18 cellular contexts compared by ENCODE assay signal in the genomic region with DNA sequence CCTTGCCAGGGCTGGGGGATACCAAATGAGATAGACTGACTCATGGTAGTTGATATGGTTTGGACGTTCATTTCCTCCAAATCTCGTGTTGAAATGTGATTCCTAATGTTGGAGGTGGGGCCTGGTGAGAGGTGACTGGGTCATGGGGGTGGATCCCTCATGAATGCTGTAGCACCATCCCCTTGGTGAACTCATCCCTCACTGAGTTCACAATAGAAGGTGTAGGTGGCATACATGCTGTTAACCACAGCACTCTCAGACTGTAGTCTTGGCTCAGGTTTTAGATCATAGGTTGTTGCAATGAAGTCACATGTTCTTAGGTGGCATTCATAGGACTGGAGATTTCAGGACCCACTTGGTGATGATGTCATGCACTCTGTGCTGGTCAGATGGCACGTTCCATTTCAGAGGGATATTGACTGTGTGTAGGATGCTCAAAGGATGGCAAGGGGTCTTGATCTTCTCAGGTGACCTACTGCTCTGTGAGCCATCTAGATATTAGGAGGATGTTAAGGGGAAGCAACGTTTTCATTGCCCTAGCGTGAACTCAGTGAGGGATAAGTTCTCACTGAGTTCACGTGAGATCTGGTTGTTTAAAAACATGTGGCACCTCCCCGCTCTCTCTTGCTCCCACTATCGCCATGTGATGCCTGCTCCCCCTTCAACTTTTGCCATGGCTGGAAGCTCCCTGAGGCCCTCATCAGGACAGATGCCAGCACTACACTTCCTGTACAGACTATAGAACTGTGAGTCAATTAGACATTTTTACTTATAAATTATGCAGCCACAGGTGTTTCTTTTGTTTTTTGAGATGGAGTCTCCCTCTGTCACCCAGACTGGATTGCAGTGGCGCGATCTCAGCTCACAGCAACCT.
DNase-seq lines count a peak whose midpoint lies in the region; TF ChIP-seq lines count a peak whose summit lies in the region.
"Had no signal": no experiment of that assay in that cellular context is flagged by ENCODE, and none has a peak within 500 bp of the region (broad histone marks: within the 10 kb centered on the region; RNA-seq: fewer than 3 reads in every experiment).

No MANE protein-coding gene starts in this region.

- no peaks in the 10 kb centered on the region for H3K4me1 ChIP-seq in tibial artery
- H3K4me1 ChIP-seq: Caco-2, gastrocnemius medialis, testis had no signal

- TF ChIP-seq CTCF in tibial artery (IDR thresholded peaks at IDR 0.05): no peak

- no peak overlapping the region for H3K4me3 ChIP-seq in H7 (ENCODE audit: insufficient read depth, low read depth, low read length)
- H3K4me3 ChIP-seq in tibial artery: no peak overlapping the region
- H3K4me3 ChIP-seq: gastrocnemius medialis, mucosa of descending colon, ovary, testis had no signal

- H3K27ac ChIP-seq in tibial artery: no peak overlapping the region
- H3K27ac ChIP-seq: gastrocnemius medialis, KMS-11, ovary, testis had no signal

- H3K27me3 ChIP-seq in H7 (ENCODE audit: control insufficient read depth, insufficient read depth, low read length) (no peaks in the 10 kb centered on the region), tibial artery (no peaks in the 10 kb centered on the region)
- H3K27me3 ChIP-seq: gastrocnemius medialis, ovary, testis had no signal

- no peaks in the 10 kb centered on the region for H3K9me3 ChIP-seq in tibial artery
- H3K9me3 ChIP-seq: Caco-2, gastrocnemius medialis, mucosa of descending colon, ovary, testis had no signal

- intact Hi-C loops in tibial artery (cut with DNase I; ENCODE audit: low total_unique reads): no loop called here

- peak; percentile 33 for DNase-seq in NCI-H82 (lab: John Stamatoyannopoulos, UW)
- no peak for DNase-seq in NCI-H82 treated with DMSO at 0.1 percent for 48 hours (lab: John Stamatoyannopoulos, UW; ENCODE audit: unreplicated experiment)
- peak; percentile 22 for DNase-seq in H7
- peak; percentile 21 for DNase-seq in SK-MEL-5 (ENCODE audit: low read depth, low spot score)
- DNase-seq in iPS-NIHi11 (ENCODE audit: low spot score): peak; percentile 29
- no peak for DNase-seq in tibial artery
- no peak for DNase-seq in iPS-NIHi7 (ENCODE audit: extremely low spot score)
- no peak for DNase-seq in SIG-M5 (lab: John Stamatoyannopoulos, UW)
- DNase-seq: activated CD4-positive, CD25-positive, alpha-beta regulatory T cell; activated T-cell treated with anti-CD3 and anti-CD28 coated beads for 4 hours; amygdala; Caco-2; gastrocnemius medialis; mucosa of descending colon; NCI-H187 treated with DMSO at 0.1 percent for 48 hours; ovary; testis had no signal

- H3K36me3 ChIP-seq in H7 (replicated peaks; ENCODE audit: control insufficient read depth, insufficient read depth, low read length): no peaks in the 10 kb centered on the region
- no peaks in the 10 kb centered on the region for H3K36me3 ChIP-seq in tibial artery
- H3K36me3 ChIP-seq: gastrocnemius medialis, ovary had no signal

- in situ Hi-C loops in SK-MEL-5 (cut with HindIII; ENCODE audit: low pct_unique_long_range_greater_than_20kb, low sequenced_read_pairs): no loop called here

Comparison
In these comparisons a context has a peak if more than half of its experiments do, and no peak if none do; other contexts are left out.
1. DNase-seq: peak in NCI-H82 (single experiment), H7 (single experiment), SK-MEL-5 (single experiment) and iPS-NIHi11 (single experiment); none in NCI-H82 treated with DMSO at 0.1 percent for 48 hours (single experiment), tibial artery (0 of 2), iPS-NIHi7 (single experiment) and SIG-M5 (single experiment).